8 cellular contexts compared by ENCODE assay signal in the genomic region with DNA sequence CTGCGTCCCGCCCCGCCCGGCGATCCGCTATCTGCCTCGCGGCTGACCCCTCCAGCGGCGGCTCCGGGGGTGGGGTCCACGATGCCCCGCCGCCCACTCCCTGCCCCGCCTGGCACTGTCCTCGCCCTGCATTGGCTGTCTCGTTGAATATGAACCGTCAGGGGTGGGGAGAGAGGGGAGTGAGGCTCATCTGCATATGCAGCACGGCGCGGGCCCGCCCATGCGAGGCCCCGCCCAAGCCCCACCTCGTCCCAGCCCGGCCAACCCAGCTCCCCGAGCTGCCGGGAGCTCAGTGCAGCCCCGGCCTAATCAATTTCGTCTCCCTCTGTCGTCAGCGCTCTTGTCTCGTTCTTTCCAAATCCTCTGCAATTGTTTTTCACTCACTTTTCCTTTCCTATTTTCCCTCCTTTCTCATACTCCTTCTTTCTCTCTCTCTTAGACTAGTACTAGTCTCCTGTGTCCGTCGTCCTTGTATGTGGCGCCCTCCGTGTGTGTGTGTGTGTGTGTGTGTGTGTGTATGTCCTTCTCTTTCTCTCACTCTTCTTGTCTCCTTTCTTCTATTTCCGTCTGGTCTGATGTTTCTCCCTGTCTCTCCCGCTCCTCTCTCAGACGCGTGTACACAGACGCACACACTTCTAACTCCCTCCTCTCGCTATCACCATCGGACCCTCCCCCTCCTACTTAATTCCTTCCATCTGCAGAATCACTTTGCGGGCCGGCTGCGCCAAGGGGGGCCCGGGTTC. TPM values are rescaled to one million over a fixed set of nuclear protein-coding genes. Genes with fewer than 3 reads are reported as not detected.
DNase-seq lines count a peak whose midpoint lies in the region; ATAC-seq and TF ChIP-seq lines count a peak whose summit lies in the region.

No MANE protein-coding gene starts in this region.

- H3K27me3 Mint-ChIP-seq in activated CD4-positive, alpha-beta memory T cell treated with anti-CD3 and anti-CD28 coated beads, Interleukin-2, amount 10 ng/mL, durations not matched to agents 7 days and 5 days, result peaks cover 32% of the 10 kb centered on the region

- WGBS in right lobe of liver (ENCODE audit: insufficient coverage, low coverage, low lambda C conversion rate, missing lambda C conversion rate), result 0% methylated on average over 25 of the region's 48 CpGs

- no peak for TF ChIP-seq CTCF in right lobe of liver (IDR thresholded peaks at IDR 0.05)

- no peak overlapping the region for H3K27ac ChIP-seq in duodenal mucosa (ENCODE audit: low read depth, low read length)
- peak overlapping the region; percentile 70 to 87 (median 80) for H3K27ac ChIP-seq in right lobe of liver

- POLR2A ChIA-PET in activated CD4-positive, alpha-beta memory T cell treated with anti-CD3 and anti-CD28 coated beads, Interleukin-2, amount 10 ng/mL, durations not matched to agents 7 days and 5 days (lab: Charles Lee), result interaction anchor here (1.1 to 1.4 kb wide), 3 partner anchors 32 to 159 kb away, joined by 4 read pairs; no protein-coding TSS in a partner anchor

- no peak for TF ChIP-seq POLR2A in right lobe of liver (IDR thresholded peaks at IDR 0.05)

- DNase-seq in C1 segment of cervical spinal cord (lab: John Stamatoyannopoulos, UW) (peak; percentile 51 to 99 (median 95)), NCI-H82 (lab: John Stamatoyannopoulos, UW) (peak; percentile 98), right lobe of liver (peak; percentile 99 to 100 (median 99))
- peak; percentile 96 for DNase-seq in activated CD4-positive, alpha-beta memory T cell treated with anti-CD3 and anti-CD28 coated beads, Interleukin-2, amount 10 ng/mL, durations not matched to agents 7 days and 5 days
- DNase-seq in stimulated activated CD4-positive, alpha-beta T cell treated with anti-CD3 and anti-CD28 coated beads, Interleukin-4, amount 100 ng/mL, for 1 hour, result peak; percentile 87

- no peaks in the 10 kb centered on the region for H3K36me3 Mint-ChIP-seq in activated CD4-positive, alpha-beta memory T cell treated with anti-CD3 and anti-CD28 coated beads, Interleukin-2, amount 10 ng/mL, durations not matched to agents 7 days and 5 days (ENCODE audit: low read depth)

- CTCF ChIA-PET in activated CD4-positive, alpha-beta memory T cell treated with anti-CD3 and anti-CD28 coated beads, Interleukin-2, amount 10 ng/mL, durations not matched to agents 7 days and 5 days (lab: Charles Lee), result interaction anchor here (0.6 to 2.1 kb wide), 5 partner anchors 10 to 112 kb away, joined by 3 to 6 read pairs (median 3); no protein-coding TSS in a partner anchor

- H3K9ac ChIP-seq in duodenal mucosa (ENCODE audit: low read depth in 1 of 2, low read length in 2 of 2), result peak overlapping the region; percentile 2 to 26

- H3K27ac Mint-ChIP-seq in activated CD4-positive, alpha-beta memory T cell treated with anti-CD3 and anti-CD28 coated beads, Interleukin-2, amount 10 ng/mL, durations not matched to agents 7 days and 5 days, result peak overlapping the region; percentile 28

- peaks cover 25% of the 10 kb centered on the region for H3K4me1 Mint-ChIP-seq in activated CD4-positive, alpha-beta memory T cell treated with anti-CD3 and anti-CD28 coated beads, Interleukin-2, amount 10 ng/mL, durations not matched to agents 7 days and 5 days

- H3K36me3 ChIP-seq in duodenal mucosa (ENCODE audit: control insufficient read depth in 1 of 2, insufficient read depth in 2 of 2, low read length in 2 of 2) (no peaks in the 10 kb centered on the region), right lobe of liver (no peaks in the 10 kb centered on the region)

- H3K27me3 ChIP-seq in duodenal mucosa (ENCODE audit: control insufficient read depth in 1 of 2, insufficient read depth in 2 of 2, low read length in 2 of 2), result peaks cover 0 to 4% of the 10 kb centered on the region in 2 donors
- H3K27me3 ChIP-seq in right lobe of liver, result no peaks in the 10 kb centered on the region

- intact Hi-C loops in right lobe of liver (cut with DNase I), result no loop called here

- ATAC-seq in GM19438 (IDR thresholded peaks at IDR 0.05; ENCODE audit: low read depth, unreplicated experiment) (peak; percentile 90), HG03565 (IDR thresholded peaks at IDR 0.05; ENCODE audit: unreplicated experiment) (peak; percentile 93), right lobe of liver (peak; percentile 87 to 95 (median 88))

- H3K9me3 ChIP-seq in duodenal mucosa (ENCODE audit: control insufficient read depth in 1 of 2, low read length in 2 of 2) (no peaks in the 10 kb centered on the region), right lobe of liver (no peaks in the 10 kb centered on the region)

- H3K4me3 ChIP-seq in duodenal mucosa (ENCODE audit: low read depth in 1 of 2, low read length in 2 of 2) (peak overlapping the region; percentile 48 to 57), right lobe of liver (peak overlapping the region; percentile 36 to 90 (median 60))

- peaks cover 18 to 24% of the 10 kb centered on the region in 2 donors for H3K4me1 ChIP-seq in duodenal mucosa (ENCODE audit: control insufficient read depth in 1 of 2, insufficient read depth in 2 of 2, low read length in 2 of 2)
- peaks cover 0 to 36% (median 9%) of the 10 kb centered on the region in 4 donors for H3K4me1 ChIP-seq in right lobe of liver

- no peaks in the 10 kb centered on the region for H3K9me3 Mint-ChIP-seq in activated CD4-positive, alpha-beta memory T cell treated with anti-CD3 and anti-CD28 coated beads, Interleukin-2, amount 10 ng/mL, durations not matched to agents 7 days and 5 days

- peak overlapping the region; percentile 70 for H3K4me3 Mint-ChIP-seq in activated CD4-positive, alpha-beta memory T cell treated with anti-CD3 and anti-CD28 coated beads, Interleukin-2, amount 10 ng/mL, durations not matched to agents 7 days and 5 days

RNA-seq across cellular contexts. Expression of a gene that starts 0.5 kb away (rescaled TPM):
- total RNA-seq in activated CD4-positive, alpha-beta memory T cell treated with anti-CD3 and anti-CD28 coated beads, Interleukin-2, amount 10 ng/mL, durations not matched to agents 7 days and 5 days, result 1 to 10 TPM; 1.5 TPM
- 10 to 100 TPM; 19.8 to 33.6 (median 22.7) TPM for total RNA-seq in right lobe of liver

Comparison
In these comparisons a context has a peak if more than half of its experiments do, and no peak if none do; other contexts are left out.
1. RNA of a gene that starts 0.5 kb away (total RNA-seq): 19.8 to 33.6 TPM in right lobe of liver; 1.5 TPM in activated CD4-positive, alpha-beta memory T cell treated with anti-CD3 and anti-CD28 coated beads, Interleukin-2, amount 10 ng/mL, durations not matched to agents 7 days and 5 days; every median in the first group is over 4 times any median in the second.
2. Peak in every context shown above with its lines, with median percentiles within 50 percentile points of each other: DNase-seq and ATAC-seq.